In genomic region chr1:184930645-184931044, GRCh38 we compare ENCODE assay signal across 1 cellular context.
TF ChIP-seq lines count a peak whose summit lies in the region.

No MANE protein-coding gene starts in this region.

TF ChIP-seq in K562, 482 proteins besides CTCF, POLR2A, EP300 and RAD21 (continued from another document):
- TF ChIP-seq, protein P1, sequence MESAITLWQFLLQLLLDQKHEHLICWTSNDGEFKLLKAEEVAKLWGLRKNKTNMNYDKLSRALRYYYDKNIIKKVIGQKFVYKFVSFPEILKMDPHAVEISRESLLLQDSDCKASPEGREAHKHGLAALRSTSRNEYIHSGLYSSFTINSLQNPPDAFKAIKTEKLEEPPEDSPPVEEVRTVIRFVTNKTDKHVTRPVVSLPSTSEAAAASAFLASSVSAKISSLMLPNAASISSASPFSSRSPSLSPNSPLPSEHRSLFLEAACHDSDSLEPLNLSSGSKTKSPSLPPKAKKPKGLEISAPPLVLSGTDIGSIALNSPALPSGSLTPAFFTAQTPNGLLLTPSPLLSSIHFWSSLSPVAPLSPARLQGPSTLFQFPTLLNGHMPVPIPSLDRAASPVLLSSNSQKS (CRISPR knock-in tag; IDR thresholded peaks at IDR 0.05): no peak
- TF ChIP-seq SOX6 (IDR thresholded peaks at IDR 0.05) (0 out of 2 replicates have a peak, but pooled peaks have one; percentile 59), MBD1 (CRISPR knock-in tag; IDR thresholded peaks at IDR 0.05) (peak; percentile 3; the same call in 1 of the 2 replicates), HES1 (IDR thresholded peaks at IDR 0.05; ENCODE audit: low read depth) (peak; percentile 92), TEAD4 (IDR thresholded peaks at IDR 0.05; ENCODE audit: low read length) (peak; percentile 64; the same call in 1 of the 2 replicates), TEAD4 (CRISPR knock-in tag; IDR thresholded peaks at IDR 0.05; ENCODE audit: borderline replicate concordance) (no peak), SMARCA4 (IDR thresholded peaks at IDR 0.05) (no peak), FOSL1 (tag; conservative IDR thresholded peaks at IDR 0.05) (peak; percentile 62; the same call in 1 of the 2 replicates), SRSF1 (IDR thresholded peaks at IDR 0.05; ENCODE audit: low read depth, low read length) (no peak), CHD2 (IDR thresholded peaks at IDR 0.05; ENCODE audit: low read depth, low read length) (no peak), CTBP1 (IDR thresholded peaks at IDR 0.05; ENCODE audit: borderline replicate concordance) (peak; percentile 42; the same call in 1 of the 2 replicates), ZKSCAN8 (CRISPR knock-in tag; IDR thresholded peaks at IDR 0.05) (no peak), ATF7 (IDR thresholded peaks at IDR 0.05) (peak; percentile 10; the same call in 1 of the 2 replicates), PTBP1 (IDR thresholded peaks at IDR 0.05; ENCODE audit: low read depth, low read length) (no peak), NBN (IDR thresholded peaks at IDR 0.05; ENCODE audit: low read depth) (peak; percentile 18; the same call in 1 of the 2 replicates), TEAD1 (CRISPR knock-in tag; IDR thresholded peaks at IDR 0.05) (peak in 1 of 2 experiments; percentile 46; a peak in 1 of 4 replicates), ZNF146 (CRISPR knock-in tag; IDR thresholded peaks at IDR 0.05; ENCODE audit: unreplicated experiment) (no peak), HOMEZ (CRISPR knock-in tag; IDR thresholded peaks at IDR 0.05) (no peak), RB1 (IDR thresholded peaks at IDR 0.05; ENCODE audit: low read depth) (no peak)
- TF ChIP-seq, protein P2, sequence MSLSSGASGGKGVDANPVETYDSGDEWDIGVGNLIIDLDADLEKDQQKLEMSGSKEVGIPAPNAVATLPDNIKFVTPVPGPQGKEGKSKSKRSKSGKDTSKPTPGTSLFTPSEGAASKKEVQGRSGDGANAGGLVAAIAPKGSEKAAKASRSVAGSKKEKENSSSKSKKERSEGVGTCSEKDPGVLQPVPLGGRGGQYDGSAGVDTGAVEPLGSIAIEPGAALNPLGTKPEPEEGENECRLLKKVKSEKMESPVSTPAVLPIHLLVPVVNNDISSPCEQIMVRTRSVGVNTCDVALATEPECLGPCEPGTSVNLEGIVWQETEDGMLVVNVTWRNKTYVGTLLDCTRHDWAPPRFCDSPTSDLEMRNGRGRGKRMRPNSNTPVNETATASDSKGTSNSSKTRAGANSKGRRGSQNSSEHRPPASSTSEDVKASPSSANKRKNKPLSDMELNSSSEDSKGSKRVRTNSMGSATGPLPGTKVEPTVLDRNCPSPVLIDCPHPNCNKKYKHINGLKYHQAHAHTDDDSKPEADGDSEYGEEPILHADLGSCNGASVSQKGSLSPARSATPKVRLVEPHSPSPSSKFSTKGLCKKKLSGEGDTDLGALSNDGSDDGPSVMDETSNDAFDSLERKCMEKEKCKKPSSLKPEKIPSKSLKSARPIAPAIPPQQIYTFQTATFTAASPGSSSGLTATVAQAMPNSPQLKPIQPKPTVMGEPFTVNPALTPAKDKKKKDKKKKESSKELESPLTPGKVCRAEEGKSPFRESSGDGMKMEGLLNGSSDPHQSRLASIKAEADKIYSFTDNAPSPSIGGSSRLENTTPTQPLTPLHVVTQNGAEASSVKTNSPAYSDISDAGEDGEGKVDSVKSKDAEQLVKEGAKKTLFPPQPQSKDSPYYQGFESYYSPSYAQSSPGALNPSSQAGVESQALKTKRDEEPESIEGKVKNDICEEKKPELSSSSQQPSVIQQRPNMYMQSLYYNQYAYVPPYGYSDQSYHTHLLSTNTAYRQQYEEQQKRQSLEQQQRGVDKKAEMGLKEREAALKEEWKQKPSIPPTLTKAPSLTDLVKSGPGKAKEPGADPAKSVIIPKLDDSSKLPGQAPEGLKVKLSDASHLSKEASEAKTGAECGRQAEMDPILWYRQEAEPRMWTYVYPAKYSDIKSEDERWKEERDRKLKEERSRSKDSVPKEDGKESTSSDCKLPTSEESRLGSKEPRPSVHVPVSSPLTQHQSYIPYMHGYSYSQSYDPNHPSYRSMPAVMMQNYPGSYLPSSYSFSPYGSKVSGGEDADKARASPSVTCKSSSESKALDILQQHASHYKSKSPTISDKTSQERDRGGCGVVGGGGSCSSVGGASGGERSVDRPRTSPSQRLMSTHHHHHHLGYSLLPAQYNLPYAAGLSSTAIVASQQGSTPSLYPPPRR (CRISPR knock-in tag; IDR thresholded peaks at IDR 0.05; ENCODE audit: borderline replicate concordance): 0 out of 2 replicates have a peak, but pooled peaks have one; percentile 53
